Comparison of ENCODE assay signal across 9 cellular contexts in genomic region chr21:42850866-42851391, GRCh38. TPM values are rescaled to one million over a fixed set of nuclear protein-coding genes. Genes with fewer than 3 reads are reported as not detected.
A peak's percentile ranks its signal among the peaks of the same experiment; 100 is the strongest.
DNase-seq lines count a peak whose midpoint lies in the region; ATAC-seq and TF ChIP-seq lines count a peak whose summit lies in the region.
"Had no signal": no experiment of that assay in that cellular context is flagged by ENCODE, and none has a peak within 500 bp of the region (broad histone marks: within the 10 kb centered on the region; RNA-seq: fewer than 3 reads in every experiment).

No MANE protein-coding gene starts in this region.

- H3K9me3 Mint-ChIP-seq in stimulated activated memory B cell treated with anti-CD40 and anti-IgM and Interleukin-4, amounts not matched to agents 10 μg/mL and 1 μg/mL and 100 μg/mL, for 72 hours = peaks cover 5% of the 10 kb centered on the region

- no peaks in the 10 kb centered on the region for H3K27me3 Mint-ChIP-seq in T-helper 17 cell
- H3K27me3 Mint-ChIP-seq in stimulated activated memory B cell treated with anti-CD40 and anti-IgM and Interleukin-4, amounts not matched to agents 10 μg/mL and 1 μg/mL and 100 μg/mL, for 72 hours = no peaks in the 10 kb centered on the region

- no peak overlapping the region for H3K27ac Mint-ChIP-seq in T-helper 17 cell
- H3K27ac Mint-ChIP-seq in stimulated activated memory B cell treated with anti-CD40 and anti-IgM and Interleukin-4, amounts not matched to agents 10 μg/mL and 1 μg/mL and 100 μg/mL, for 72 hours = no peak overlapping the region

- H3K36me3 Mint-ChIP-seq in T-helper 17 cell (ENCODE audit: low read depth) = peaks cover 4% of the 10 kb centered on the region
- H3K36me3 Mint-ChIP-seq in stimulated activated memory B cell treated with anti-CD40 and anti-IgM and Interleukin-4, amounts not matched to agents 10 μg/mL and 1 μg/mL and 100 μg/mL, for 72 hours = peaks cover 75% of the 10 kb centered on the region

- ATAC-seq in T-helper 17 cell (peak; percentile 54), HG03520 (IDR thresholded peaks at IDR 0.05; ENCODE audit: unreplicated experiment) (no peak), GM21515 (IDR thresholded peaks at IDR 0.05; ENCODE audit: unreplicated experiment) (no peak), GM18907 (IDR thresholded peaks at IDR 0.05; ENCODE audit: unreplicated experiment) (no peak)
- ATAC-seq in stimulated activated memory B cell treated with anti-CD40 and anti-IgM and Interleukin-4, amounts not matched to agents 10 μg/mL and 1 μg/mL and 100 μg/mL, for 72 hours = peak; percentile 56

- peaks cover 5% of the 10 kb centered on the region for H3K4me1 Mint-ChIP-seq in T-helper 17 cell
- peaks cover 6% of the 10 kb centered on the region for H3K4me1 Mint-ChIP-seq in stimulated activated memory B cell treated with anti-CD40 and anti-IgM and Interleukin-4, amounts not matched to agents 10 μg/mL and 1 μg/mL and 100 μg/mL, for 72 hours

- DNase-seq in stimulated activated CD4-positive, alpha-beta T cell treated with anti-CD3 and anti-CD28 coated beads, Interleukin-15, amount 100 ng/mL, for 24 hours = peak; percentile 54
- DNase-seq in stimulated activated CD4-positive, alpha-beta T cell treated with anti-CD3 and anti-CD28 coated beads, Interleukin-1b, Interleukin-23, amount 100 ng/mL, for 48 hours = no peak
- DNase-seq in T-helper 17 cell (no peak), fibroblast of pulmonary artery (ENCODE audit: low read depth) (peak; percentile 24)

- peak; percentile 42 for TF ChIP-seq CTCF in fibroblast of pulmonary artery (IDR thresholded peaks at IDR 0.05; ENCODE audit: low read length, missing control alignments)

- no peak overlapping the region for H3K4me3 Mint-ChIP-seq in T-helper 17 cell
- H3K4me3 Mint-ChIP-seq in stimulated activated memory B cell treated with anti-CD40 and anti-IgM and Interleukin-4, amounts not matched to agents 10 μg/mL and 1 μg/mL and 100 μg/mL, for 72 hours = no peak overlapping the region

- H3K9me3 ChIP-seq in T-helper 17 cell (ENCODE audit: control insufficient read depth, low read length, poor library complexity, severe bottlenecking) = no peaks in the 10 kb centered on the region

- no peak overlapping the region for H3K4me3 ChIP-seq in fibroblast of pulmonary artery (replicated peaks; ENCODE audit: low read depth, low read length)
- H3K4me3 ChIP-seq: skin epidermis had no signal

RNA-seq across cellular contexts. Expression of gene WDR4, which starts 28.4 kb away (rescaled TPM):
- 10 to 100 TPM; 15.4 to 23.5 TPM for total RNA-seq in T-helper 17 cell

RNA-seq across cellular contexts. Expression of gene NDUFV3, which starts 42.2 kb away (rescaled TPM):
- total RNA-seq in T-helper 17 cell = 10 to 100 TPM; 17.8 to 18.0 TPM

Comparison
In these comparisons a context has a peak if more than half of its experiments do, and no peak if none do; other contexts are left out.
1. DNase-seq: peak in stimulated activated CD4-positive, alpha-beta T cell treated with anti-CD3 and anti-CD28 coated beads, Interleukin-15, amount 100 ng/mL, for 24 hours (single experiment) and fibroblast of pulmonary artery (single experiment); none in stimulated activated CD4-positive, alpha-beta T cell treated with anti-CD3 and anti-CD28 coated beads, Interleukin-1b, Interleukin-23, amount 100 ng/mL, for 48 hours (single experiment) and T-helper 17 cell (0 of 3).
2. ATAC-seq: peak in T-helper 17 cell (single experiment) and stimulated activated memory B cell treated with anti-CD40 and anti-IgM and Interleukin-4, amounts not matched to agents 10 μg/mL and 1 μg/mL and 100 μg/mL, for 72 hours (single experiment); none in HG03520 (single experiment), GM21515 (single experiment) and GM18907 (single experiment).